ENCODE assay signal across 17 cellular contexts in genomic region chr3:42705962-42706585, GRCh38. TPM values are rescaled to one million over a fixed set of nuclear protein-coding genes. Genes with fewer than 3 reads are reported as not detected.
"Had no signal": no experiment of that assay in that cellular context is flagged by ENCODE, and none has a peak within 500 bp of the region (broad histone marks: within the 10 kb centered on the region; RNA-seq: fewer than 3 reads in every experiment).

No MANE protein-coding gene starts in this region.

- H3K36me3 Mint-ChIP-seq: activated naive CD4-positive, alpha-beta T cell treated with anti-CD3 and anti-CD28 coated beads, Interleukin-2, amount 50 U/mL, for 24 hours; brain; naive thymus-derived CD8-positive, alpha-beta T cell had no signal

- ATAC-seq: activated T-helper 17 cell treated with anti-CD3 and anti-CD28 coated beads, Interleukin-2, amount 50 U/mL, for 72 hours; mucosa of descending colon; naive thymus-derived CD8-positive, alpha-beta T cell; stimulated activated naive CD8-positive, alpha-beta T cell treated with anti-CD3 and anti-CD28 coated beads, Interleukin-15, Interleukin-2, amounts not matched to agents 100 U/mL and 50 U/mL, for 24 hours had no signal

- H3K9me3 ChIP-seq: esophagus squamous epithelium, mucosa of descending colon, prostate gland, SJSA1, testis had no signal

- H3K36me3 ChIP-seq: esophagus squamous epithelium, prostate gland, SJSA1 had no signal

- H3K9me3 Mint-ChIP-seq: activated naive CD4-positive, alpha-beta T cell treated with anti-CD3 and anti-CD28 coated beads, Interleukin-2, amount 50 U/mL, for 24 hours; activated T-helper 17 cell treated with anti-CD3 and anti-CD28 coated beads, Interleukin-2, amount 50 U/mL, for 72 hours; brain; naive thymus-derived CD8-positive, alpha-beta T cell had no signal

- H3K4me1 Mint-ChIP-seq: activated naive CD4-positive, alpha-beta T cell treated with anti-CD3 and anti-CD28 coated beads, Interleukin-2, amount 50 U/mL, for 24 hours; activated T-helper 17 cell treated with anti-CD3 and anti-CD28 coated beads, Interleukin-2, amount 50 U/mL, for 72 hours had no signal

- H3K27ac Mint-ChIP-seq: activated naive CD4-positive, alpha-beta T cell treated with anti-CD3 and anti-CD28 coated beads, Interleukin-2, amount 50 U/mL, for 24 hours; brain; naive thymus-derived CD8-positive, alpha-beta T cell had no signal

- H3K4me3 ChIP-seq: esophagus squamous epithelium, mucosa of descending colon, prostate gland, SJSA1, testis had no signal

- H3K27me3 ChIP-seq: esophagus squamous epithelium, SJSA1, testis had no signal

- H3K4me1 ChIP-seq: esophagus squamous epithelium, prostate gland, SJSA1 had no signal

- H3K4me3 Mint-ChIP-seq: activated naive CD4-positive, alpha-beta T cell treated with anti-CD3 and anti-CD28 coated beads, Interleukin-2, amount 50 U/mL, for 24 hours; activated T-helper 17 cell treated with anti-CD3 and anti-CD28 coated beads, Interleukin-2, amount 50 U/mL, for 72 hours; brain; naive thymus-derived CD8-positive, alpha-beta T cell had no signal

- H3K27me3 Mint-ChIP-seq: activated naive CD4-positive, alpha-beta T cell treated with anti-CD3 and anti-CD28 coated beads, Interleukin-2, amount 50 U/mL, for 24 hours; activated T-helper 17 cell treated with anti-CD3 and anti-CD28 coated beads, Interleukin-2, amount 50 U/mL, for 72 hours had no signal

- DNase-seq: activated CD4-positive, alpha-beta T cell treated with anti-CD3 and anti-CD28 coated beads for 1 hour; activated CD4-positive, alpha-beta T cell treated with anti-CD3 and anti-CD28 coated beads, Interleukin-2, amount 50 U/mL, for 48 hours; amygdala; esophagus squamous epithelium; foreskin fibroblast; kidney; stimulated activated CD4-positive, alpha-beta T cell treated with anti-CD3 and anti-CD28 coated beads, Interleukin-2, amount 100 ng/mL, for 48 hours; stimulated activated naive CD8-positive, alpha-beta T cell treated with anti-CD3 and anti-CD28 coated beads, Interleukin-15, Interleukin-2, amounts not matched to agents 100 U/mL and 50 U/mL, for 24 hours; testis had no signal

- H3K27ac ChIP-seq: esophagus squamous epithelium, prostate gland, SJSA1, testis had no signal

RNA-seq across cellular contexts. Expression of gene HHATL, which starts 3.5 kb away (rescaled TPM):
- total RNA-seq: activated T-helper 17 cell treated with anti-CD3 and anti-CD28 coated beads, Interleukin-2, amount 50 U/mL, for 72 hours; esophagus squamous epithelium; kidney; lung microvascular endothelial cell; naive thymus-derived CD8-positive, alpha-beta T cell; SJSA1 had no signal

RNA-seq across cellular contexts. Expression of gene KLHL40, which starts 20.7 kb away (rescaled TPM):
- total RNA-seq: activated T-helper 17 cell treated with anti-CD3 and anti-CD28 coated beads, Interleukin-2, amount 50 U/mL, for 72 hours; esophagus squamous epithelium; kidney; lung microvascular endothelial cell; mucosa of descending colon; naive thymus-derived CD8-positive, alpha-beta T cell; SJSA1 had no signal
